26 cellular contexts compared by ENCODE assay signal in genomic region chr10:116899626-116900025, GRCh38. TPM values are rescaled to one million over a fixed set of nuclear protein-coding genes. Genes with fewer than 3 reads are reported as not detected.
DNase-seq lines count a peak whose midpoint lies in the region; ATAC-seq and TF ChIP-seq lines count a peak whose summit lies in the region.
"Had no signal": no experiment of that assay in that cellular context is flagged by ENCODE, and none has a peak within 500 bp of the region (broad histone marks: within the 10 kb centered on the region; RNA-seq: fewer than 3 reads in every experiment).

No MANE protein-coding gene starts in this region.

- no peak overlapping the region for H2BK15ac ChIP-seq in mesenchymal stem cell (ENCODE audit: low read depth, poor library complexity, severe bottlenecking)

- H2BK5ac ChIP-seq in mesenchymal stem cell (ENCODE audit: low read depth, low read length, poor library complexity, severe bottlenecking) = no peak overlapping the region

- H3K23ac ChIP-seq in mesenchymal stem cell (ENCODE audit: low read length in 2 of 2) = no peak overlapping the region

- H3K4me1 ChIP-seq in mesenchymal stem cell (ENCODE audit: control insufficient read depth, insufficient read depth, low read depth, low read length) (peaks cover 4% of the 10 kb centered on the region), OCI-LY7 (ENCODE audit: insufficient read depth, low read length, poor library complexity, severe bottlenecking) (no peaks in the 10 kb centered on the region)

- H2BK120ac ChIP-seq in mesenchymal stem cell (ENCODE audit: low read depth, low read length) = no peak overlapping the region

- 93% methylated on average over 3 of the region's 4 CpGs for WGBS in mesenchymal stem cell

- H3K9me3 ChIP-seq in mesenchymal stem cell (ENCODE audit: control insufficient read depth, low read length) (no peaks in the 10 kb centered on the region), OCI-LY7 (ENCODE audit: low read length) (no peaks in the 10 kb centered on the region)

- H2AK5ac ChIP-seq in mesenchymal stem cell (ENCODE audit: low read length, severe bottlenecking) = no peak overlapping the region

- no TSS peak for BruUV-seq in OCI-LY7 (replicated peaks; lab: Mats Ljungman, UMichigan)

- H4K91ac ChIP-seq in mesenchymal stem cell (ENCODE audit: low read length) = no peak overlapping the region

- H3K27ac ChIP-seq in mesenchymal stem cell (ENCODE audit: low read length, poor library complexity, severe bottlenecking) (peak overlapping the region; percentile 75), OCI-LY7 (ENCODE audit: low read depth, low read length, poor library complexity, severe bottlenecking) (no peak overlapping the region)
- H3K27ac ChIP-seq: C4-2B, RWPE1 had no signal

- H3K79me2 ChIP-seq in OCI-LY7 (ENCODE audit: insufficient read depth, low read depth, low read length) = no peaks in the 10 kb centered on the region

- no peaks in the 10 kb centered on the region for H4K20me1 ChIP-seq in OCI-LY7 (ENCODE audit: insufficient read depth, low read length)

- no peak overlapping the region for H2BK12ac ChIP-seq in mesenchymal stem cell (ENCODE audit: low read length in 2 of 2)

- DNase-seq in glomerular visceral epithelial cell (ENCODE audit: extremely low spot score) = peak; percentile 54
- no peak for DNase-seq in mesenchymal stem cell
- no peak for DNase-seq in OCI-LY7 (ENCODE audit: low spot score)
- no peak for DNase-seq in NCI-H1092 (lab: John Stamatoyannopoulos, UW)
- DNase-seq in DMS53 treated with DMSO at 0.1 percent for 48 hours (lab: John Stamatoyannopoulos, UW; ENCODE audit: unreplicated experiment) = no peak
- DNase-seq: Calu3; CD8-positive, alpha-beta memory T cell; DMS153; H9; Kasumi-1; MV-4-11; NCI-H1105 treated with DMSO at 0.1 percent for 48 hours; NCI-H146; NCI-H2029; NCI-H446 treated with DMSO at 0.1 percent for 48 hours; NCI-H526; NCI-H82; NK-92 treated with Interleukin-12 subunit alpha and Interleukin-12 subunit beta, amount 100 ng/mL, for 24 hours; SHP77 treated with DMSO at 0.1 percent for 48 hours had no signal

- H3K79me1 ChIP-seq in mesenchymal stem cell (replicated peaks; ENCODE audit: low read length, poor library complexity, severe bottlenecking) = peaks cover 3% of the 10 kb centered on the region

- no peak overlapping the region for H3K18ac ChIP-seq in mesenchymal stem cell (ENCODE audit: low read depth in 1 of 2, low read length in 2 of 2)

- POLR2A ChIA-PET in OCI-LY7 (lab: Charles Lee) = interaction anchor here (0.7 kb wide), 1 partner anchor 24 kb away, joined by 3 read pairs; no protein-coding TSS in a partner anchor

- no peaks in the 10 kb centered on the region for H3K9me2 ChIP-seq in OCI-LY7 (ENCODE audit: insufficient read depth, low read length)

- H3K4ac ChIP-seq in mesenchymal stem cell (ENCODE audit: low read depth in 1 of 2, low read length in 2 of 2) = no peak overlapping the region

- H3K36me3 ChIP-seq in mesenchymal stem cell (ENCODE audit: control insufficient read depth in 1 of 2, insufficient read depth in 2 of 2, low read depth in 1 of 2, low read length in 2 of 2) (peaks cover 0 to 4% of the 10 kb centered on the region in 2 experiments), OCI-LY7 (ENCODE audit: insufficient read depth, low read length) (no peaks in the 10 kb centered on the region)

- ATAC-seq in GM21786 (IDR thresholded peaks at IDR 0.05; ENCODE audit: unreplicated experiment) (peak; percentile 50), HG03571 (IDR thresholded peaks at IDR 0.05; ENCODE audit: unreplicated experiment) (no peak)
- ATAC-seq: GM23338, K562 had no signal

- no peak overlapping the region for H2AFZ ChIP-seq in mesenchymal stem cell (ENCODE audit: low read depth, low read length)
- H2AFZ ChIP-seq in OCI-LY7 (ENCODE audit: low read length) = no peak overlapping the region
- H2AFZ ChIP-seq: GM23338 had no signal

- H3K4me2 ChIP-seq in mesenchymal stem cell (ENCODE audit: low read length, poor library complexity, severe bottlenecking) (no peak overlapping the region), OCI-LY7 (ENCODE audit: low read length) (no peak overlapping the region)
- H3K4me2 ChIP-seq: GM23338 had no signal

- no peak overlapping the region for H3K4me3 ChIP-seq in mesenchymal stem cell (ENCODE audit: insufficient read depth in 1 of 2, low read depth in 1 of 2, low read length in 2 of 2)
- H3K4me3 ChIP-seq in OCI-LY7 (ENCODE audit: low read depth, low read length, poor library complexity, severe bottlenecking) = no peak overlapping the region
- H3K4me3 ChIP-seq: GM23338, K562 had no signal

- H3K9ac ChIP-seq in mesenchymal stem cell (ENCODE audit: low read length) = no peak overlapping the region

- no peak overlapping the region for H3K14ac ChIP-seq in mesenchymal stem cell (ENCODE audit: low read length in 2 of 2)

- no peak overlapping the region for H4K8ac ChIP-seq in mesenchymal stem cell (ENCODE audit: low read length)

- H3K27me3 ChIP-seq in mesenchymal stem cell (ENCODE audit: control insufficient read depth in 1 of 2, insufficient read depth in 1 of 2, low read length in 2 of 2) = peaks cover 0 to 3% of the 10 kb centered on the region in 2 experiments

- CTCF ChIA-PET in OCI-LY7 (lab: Charles Lee; ENCODE audit: unreplicated experiment) = no interaction called here

- no peak for TF ChIP-seq CTCF in OCI-LY7 (conservative IDR thresholded peaks at IDR 0.05; ENCODE audit: low read length)

- intact Hi-C loops in OCI-LY7 (cut with micrococcal nuclease; ENCODE audit: unreplicated experiment) = no loop called here

RNA-seq across cellular contexts. Expression of gene ENO4, which starts 50.3 kb away (rescaled TPM):
- polyA plus RNA-seq in mesenchymal stem cell (2013, experiment 1 of 2) = 0.18 TPM
- polyA plus RNA-seq in mesenchymal stem cell (2013, experiment 2 of 2) = 0.05 TPM
- not detected in 2 replicates for total RNA-seq in OCI-LY7 (2014; rRNA removed; shearing (Covaris generic))
- not detected in 2 replicates for total RNA-seq in OCI-LY7 (2022)
- total RNA-seq: CD8-positive, alpha-beta memory T cell; K562; M059J had no signal
- polyA plus RNA-seq: CD8-positive, alpha-beta memory T cell had no signal
